Comparison of ENCODE assay signal across 19 cellular contexts in genomic region chr11:33761471-33761870, GRCh38. TPM values are rescaled to one million over a fixed set of nuclear protein-coding genes. Genes with fewer than 3 reads are reported as not detected.
DNase-seq lines count a peak whose midpoint lies in the region; ATAC-seq and TF ChIP-seq lines count a peak whose summit lies in the region.
"Had no signal": no experiment of that assay in that cellular context is flagged by ENCODE, and none has a peak within 500 bp of the region (broad histone marks: within the 10 kb centered on the region; RNA-seq: fewer than 3 reads in every experiment).

No MANE protein-coding gene starts in this region.

- DNase-seq in NOMO-1 treated with dmso at 0.1 percent for 144 hours (lab: John Stamatoyannopoulos, UW; ENCODE audit: unreplicated experiment) (no peak), NCI-H510A treated with DMSO at 0.1 percent for 48 hours (lab: John Stamatoyannopoulos, UW) (no peak), tibial nerve (ENCODE audit: low spot score in 2 of 2) (no peak)
- no peak for DNase-seq in activated T-cell treated with anti-CD3 and anti-CD28 coated beads, Interleukin-2, amount 50 U/mL, for 48 hours
- DNase-seq: ACHN; activated CD8-positive, alpha-beta T cell treated with anti-CD3 and anti-CD28 coated beads for 36 hours; activated effector memory CD4-positive, alpha-beta T cell treated with Interleukin-2 at 50 U/mL for 16 hours; KBM-7; NCI-H187 treated with DMSO at 0.1 percent for 48 hours; NCI-H82; SHP77; T1000; tibial artery had no signal

- H3K36me3 ChIP-seq in tibial nerve, result peaks cover 0 to 98% (median 4%) of the 10 kb centered on the region in 3 donors

- H3K9me3 ChIP-seq in tibial nerve, result peaks cover 0 to 14% (median 0%) of the 10 kb centered on the region in 4 donors
- H3K9me3 ChIP-seq: tibial artery had no signal

- no peak for TF ChIP-seq CTCF in tibial nerve (IDR thresholded peaks at IDR 0.05)

- no peak for TF ChIP-seq POLR2A in tibial nerve (IDR thresholded peaks at IDR 0.05)

- ATAC-seq in GM18498 (IDR thresholded peaks at IDR 0.05; ENCODE audit: unreplicated experiment), result peak; percentile 81
- ATAC-seq in GM19395 (IDR thresholded peaks at IDR 0.05; ENCODE audit: unreplicated experiment), result peak; percentile 88
- ATAC-seq in HG02798 (IDR thresholded peaks at IDR 0.05; ENCODE audit: poor library complexity, unreplicated experiment), result peak; percentile 82
- peak; percentile 95 for ATAC-seq in HG03378 (IDR thresholded peaks at IDR 0.05; ENCODE audit: unreplicated experiment)
- ATAC-seq: activated CD8-positive, alpha-beta T cell treated with anti-CD3 and anti-CD28 coated beads for 36 hours; left lobe of liver had no signal

- no peaks in the 10 kb centered on the region for H3K27me3 ChIP-seq in tibial nerve
- H3K27me3 ChIP-seq: hepatocyte, tibial artery had no signal

- WGBS in tibial nerve, 2 donors, result 95 to 98% methylated on average over 2 of the region's 2 CpGs

- no peak overlapping the region for H3K27ac ChIP-seq in tibial nerve
- H3K27ac ChIP-seq: hepatocyte, tibial artery had no signal

- TF ChIP-seq EP300 in tibial nerve (IDR thresholded peaks at IDR 0.05), result no peak

- H3K4me3 ChIP-seq in tibial nerve, result no peak overlapping the region
- H3K4me3 ChIP-seq: hepatocyte, tibial artery had no signal

- H3K4me1 ChIP-seq in tibial nerve, result no peaks in the 10 kb centered on the region
- H3K4me1 ChIP-seq: tibial artery had no signal

RNA-seq across cellular contexts. Expression of gene FBXO3, which starts 12.8 kb away (rescaled TPM):
- 10 to 100 TPM; 27.8 to 36.3 (median 28.7) TPM for total RNA-seq in tibial nerve

RNA-seq across cellular contexts. Expression of gene CD59, which starts 25.2 kb away (rescaled TPM):
- 100 to 1,000 TPM; 190 to 448 (median 302) TPM for total RNA-seq in tibial nerve
